10 cellular contexts compared by ENCODE assay signal in genomic region chr20:4083103-4083864, GRCh38.
A peak's percentile ranks its signal among the peaks of the same experiment; 100 is the strongest.
DNase-seq lines count a peak whose midpoint lies in the region; ATAC-seq, FAIRE-seq and TF ChIP-seq lines count a peak whose summit lies in the region.
"Had no signal": no experiment of that assay in that cellular context is flagged by ENCODE, and none has a peak within 500 bp of the region (broad histone marks: within the 10 kb centered on the region; RNA-seq: fewer than 3 reads in every experiment).

No MANE protein-coding gene starts in this region.

- ATAC-seq in RWPE2 (ENCODE audit: low read depth), result no peak
- no peak for ATAC-seq in GM18519 (IDR thresholded peaks at IDR 0.05; ENCODE audit: low FRiP score, unreplicated experiment)

- H3K27me3 Mint-ChIP-seq in endodermal cell (ENCODE audit: insufficient read depth), result peaks cover 17% of the 10 kb centered on the region

- H3K27me3 ChIP-seq in RWPE2 (ENCODE audit: insufficient read depth, poor library complexity, severe bottlenecking) (no peaks in the 10 kb centered on the region), endodermal cell (ENCODE audit: control insufficient read depth, insufficient read depth, low read length, poor library complexity, severe bottlenecking) (no peaks in the 10 kb centered on the region), osteoblast (ENCODE audit: insufficient read depth, low read length) (no peaks in the 10 kb centered on the region)

- no peaks in the 10 kb centered on the region for H3K36me3 Mint-ChIP-seq in endodermal cell (ENCODE audit: low read depth)

- H3K27ac Mint-ChIP-seq in endodermal cell, result no peak overlapping the region

- FAIRE-seq in GM12892 (lab: Jason Lieb, UNC), result no peak
- FAIRE-seq: small intestine had no signal

- no peaks in the 10 kb centered on the region for H3K9me3 ChIP-seq in RWPE2 (ENCODE audit: severe bottlenecking)
- H3K9me3 ChIP-seq in endodermal cell (ENCODE audit: control insufficient read depth, low read length), result peaks cover 7% of the 10 kb centered on the region
- no peaks in the 10 kb centered on the region for H3K9me3 ChIP-seq in osteoblast (ENCODE audit: low read depth, low read length)

- TF ChIP-seq CTCF in RWPE2 (IDR thresholded peaks at IDR 0.05; ENCODE audit: poor library complexity, severe bottlenecking), result no peak
- TF ChIP-seq CTCF in endodermal cell (conservative IDR thresholded peaks at IDR 0.05), result no peak
- no peak for TF ChIP-seq CTCF in osteoblast (IDR thresholded peaks at IDR 0.05; ENCODE audit: extremely low read depth, low read depth, low read length)
- no peak for TF ChIP-seq CTCF in GM10266 (IDR thresholded peaks at IDR 0.05; ENCODE audit: control insufficient read depth, insufficient read depth, low read depth, missing control alignments)

- no peak for TF ChIP-seq POLR2A in GM12892 (IDR thresholded peaks at IDR 0.05; ENCODE audit: low read depth, low read length)

- H3K79me2 ChIP-seq in osteoblast (ENCODE audit: insufficient read depth, low read length), result no peaks in the 10 kb centered on the region

- peaks cover 5% of the 10 kb centered on the region for H3K9me3 Mint-ChIP-seq in endodermal cell
- H3K9me3 Mint-ChIP-seq: activated B cell treated with CpG ODN at 0.5 μM for 24 hours had no signal

- no peaks in the 10 kb centered on the region for H4K20me1 ChIP-seq in osteoblast (ENCODE audit: insufficient read depth, low read length)

- H3K27ac ChIP-seq in RWPE2 (ENCODE audit: poor library complexity, severe bottlenecking) (peak overlapping the region; percentile 22), endodermal cell (ENCODE audit: low read depth, low read length) (no peak overlapping the region), osteoblast (ENCODE audit: low read depth, low read length) (peak overlapping the region; percentile 89)

- H3K4me3 ChIP-seq in RWPE2 (ENCODE audit: severe bottlenecking), result no peak overlapping the region
- no peak overlapping the region for H3K4me3 ChIP-seq in endodermal cell (ENCODE audit: low read length)
- H3K4me3 ChIP-seq in osteoblast (ENCODE audit: insufficient read depth, low read length), result no peak overlapping the region

- H3K9ac ChIP-seq in endodermal cell (ENCODE audit: extremely low read depth, low read length, poor library complexity, severe bottlenecking), result no peak overlapping the region

- H3K36me3 ChIP-seq in RWPE2 (ENCODE audit: low read depth) (no peaks in the 10 kb centered on the region), endodermal cell (ENCODE audit: control insufficient read depth, insufficient read depth, low read length) (no peaks in the 10 kb centered on the region), osteoblast (ENCODE audit: insufficient read depth, low read length) (no peaks in the 10 kb centered on the region)

- DNase-seq in ELR (ENCODE audit: low read depth), result peak; percentile 29
- no peak for DNase-seq in RWPE2 (ENCODE audit: low spot score)
- peak; percentile 75 for DNase-seq in endodermal cell
- DNase-seq in osteoblast (ENCODE audit: insufficient read length, low spot score, missing footprints), result peak; percentile 53
- DNase-seq in GM12892 (ENCODE audit: insufficient read length), result no peak
- no peak for DNase-seq in activated effector memory CD4-positive, alpha-beta T cell treated with anti-CD3 and anti-CD28 coated beads, Interleukin-2, amount 50 U/mL, for 16 hours
- no peak for DNase-seq in GM10266 (ENCODE audit: extremely low spot score)
- DNase-seq: small intestine had no signal

- no peak overlapping the region for H3K4me3 Mint-ChIP-seq in endodermal cell

- H3K4me1 Mint-ChIP-seq in endodermal cell, result peaks cover 25% of the 10 kb centered on the region

- peak overlapping the region; percentile 18 for H3K4me2 ChIP-seq in osteoblast (ENCODE audit: insufficient read depth, low read length)

- peak overlapping the region; percentile 20 for H2AFZ ChIP-seq in osteoblast (ENCODE audit: low read length)

- H3K4me1 ChIP-seq in RWPE2 (ENCODE audit: insufficient read depth, poor library complexity, severe bottlenecking) (no peaks in the 10 kb centered on the region), endodermal cell (ENCODE audit: control insufficient read depth, insufficient read depth, low read length) (no peaks in the 10 kb centered on the region), osteoblast (ENCODE audit: insufficient read depth, low read length) (peaks cover 31% of the 10 kb centered on the region)

- 26 to 41% methylated on average over 6 of the region's 10 CpGs for WGBS in endodermal cell (ENCODE audit: insufficient coverage in 1 of 2, insufficient read length in 1 of 2), 2 experiments

Comparison
In these comparisons a context has a peak if more than half of its experiments do, and no peak if none do; other contexts are left out.
1. DNase-seq: peak in ELR (single experiment), endodermal cell (single experiment) and osteoblast (single experiment); none in RWPE2 (single experiment), GM12892 (single experiment), activated effector memory CD4-positive, alpha-beta T cell treated with anti-CD3 and anti-CD28 coated beads, Interleukin-2, amount 50 U/mL, for 16 hours (single experiment) and GM10266 (single experiment).